Comparison of ENCODE assay signal across 2 cellular contexts in genomic region chr1:42179900-42180329, GRCh38.
TF ChIP-seq lines count a peak whose summit lies in the region.

No MANE protein-coding gene starts in this region.

TF ChIP-seq in HepG2, 621 proteins besides CTCF, POLR2A, EP300 and RAD21:
- TF ChIP-seq MBNL3 (CRISPR knock-in tag; conservative IDR thresholded peaks at IDR 0.05) (no peak), SMARCC2 (IDR thresholded peaks at IDR 0.05) (no peak), ZNF879 (CRISPR knock-in tag; IDR thresholded peaks at IDR 0.05) (no peak), NFATC3 (CRISPR knock-in tag; IDR thresholded peaks at IDR 0.05) (no peak), ATF7 (IDR thresholded peaks at IDR 0.05) (0 out of 2 replicates have a peak, but pooled peaks have one; percentile 9), ATF7 (CRISPR knock-in tag; IDR thresholded peaks at IDR 0.05) (no peak), KDM1A (CRISPR knock-in tag; IDR thresholded peaks at IDR 0.05) (no peak), GATA4 (IDR thresholded peaks at IDR 0.05; ENCODE audit: borderline replicate concordance, low read depth) (no peak), IRF9 (CRISPR knock-in tag; IDR thresholded peaks at IDR 0.05; ENCODE audit: borderline replicate concordance) (no peak), PRPF4 (IDR thresholded peaks at IDR 0.05; ENCODE audit: low read depth, low read length, poor library complexity, severe bottlenecking) (no peak)
TF ChIP-seq in HepG2: peak in this region for 1.

TF ChIP-seq in SK-N-SH treated with all-trans-retinoic acid at 6 μM for 48 hours, 23 proteins besides CTCF, POLR2A, EP300 and RAD21:
- TF ChIP-seq ZNF70 (CRISPR knock-in tag; IDR thresholded peaks at IDR 0.05) (no peak), TSHZ2 (CRISPR knock-in tag; IDR thresholded peaks at IDR 0.05) (no peak), CREB5 (CRISPR knock-in tag; IDR thresholded peaks at IDR 0.05; ENCODE audit: low read depth) (0 out of 2 replicates have a peak, but pooled peaks have one; percentile 24), PPARA (CRISPR knock-in tag; IDR thresholded peaks at IDR 0.05; ENCODE audit: borderline replicate concordance) (no peak), CSDC2 (CRISPR knock-in tag; IDR thresholded peaks at IDR 0.05) (no peak), ZC3H10 (CRISPR knock-in tag; IDR thresholded peaks at IDR 0.05) (no peak), GLIS3 (CRISPR knock-in tag; IDR thresholded peaks at IDR 0.05) (no peak), ZNF8 (CRISPR knock-in tag; IDR thresholded peaks at IDR 0.05) (no peak)
